ENCODE assay signal across 14 cellular contexts in the genomic region with DNA sequence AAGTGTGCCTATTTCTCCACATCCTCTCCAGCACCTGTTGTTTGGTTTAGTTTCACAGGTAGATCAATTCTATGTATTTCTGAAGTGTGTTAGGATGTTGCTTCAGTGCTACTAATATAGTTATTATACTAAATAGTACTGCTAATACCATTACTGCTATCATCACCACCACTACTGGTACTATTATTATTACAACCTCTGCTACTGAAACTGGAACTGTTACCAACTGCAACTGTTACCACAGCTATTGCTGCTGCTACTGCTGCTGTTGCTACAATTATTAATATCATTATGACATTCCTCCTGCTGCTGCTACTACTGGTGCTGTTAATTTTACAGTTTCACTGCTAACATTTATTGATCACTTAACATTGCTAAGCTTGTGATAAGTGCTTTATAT. TPM values are rescaled to one million over a fixed set of nuclear protein-coding genes. Genes with fewer than 3 reads are reported as not detected.
DNase-seq lines count a peak whose midpoint lies in the region; ATAC-seq lines count a peak whose summit lies in the region.
"Had no signal": no experiment of that assay in that cellular context is flagged by ENCODE, and none has a peak within 500 bp of the region (broad histone marks: within the 10 kb centered on the region; RNA-seq: fewer than 3 reads in every experiment).

No MANE protein-coding gene starts in this region.

- DNase-seq in naive thymus-derived CD8-positive, alpha-beta T cell = no peak
- DNase-seq in activated T-cell treated with anti-CD3 and anti-CD28 coated beads, Interleukin-2, amount 50 U/mL, for 1 hour = no peak
- no peak for DNase-seq in cerebellum (ENCODE audit: low spot score)
- no peak for DNase-seq in SW480 (ENCODE audit: low spot score)
- DNase-seq: activated CD4-positive, alpha-beta memory T cell treated with anti-CD3 and anti-CD28 coated beads for 36 hours; activated naive CD4-positive, alpha-beta T cell treated with anti-CD3 and anti-CD28 coated beads, Interleukin-2, amount 10 ng/mL, durations not matched to agents 7 days and 5 days; BE2C; NCI-H2227 treated with DMSO at 0.1 percent for 48 hours had no signal

- H3K27ac Mint-ChIP-seq in naive thymus-derived CD8-positive, alpha-beta T cell = no peak overlapping the region
- H3K27ac Mint-ChIP-seq: activated CD4-positive, alpha-beta memory T cell treated with anti-CD3 and anti-CD28 coated beads for 36 hours; activated naive CD4-positive, alpha-beta T cell treated with anti-CD3 and anti-CD28 coated beads, Interleukin-2, amount 10 ng/mL, durations not matched to agents 7 days and 5 days had no signal

- no peaks in the 10 kb centered on the region for H3K4me1 Mint-ChIP-seq in naive thymus-derived CD8-positive, alpha-beta T cell
- H3K4me1 Mint-ChIP-seq: activated naive CD4-positive, alpha-beta T cell treated with anti-CD3 and anti-CD28 coated beads, Interleukin-2, amount 10 ng/mL, durations not matched to agents 7 days and 5 days had no signal

- ATAC-seq in GM18517 (IDR thresholded peaks at IDR 0.05; ENCODE audit: unreplicated experiment) (peak; percentile 99), GM19468 (IDR thresholded peaks at IDR 0.05; ENCODE audit: extremely low read depth, unreplicated experiment) (peak; percentile 73), HG02884 (IDR thresholded peaks at IDR 0.05; ENCODE audit: unreplicated experiment) (peak; percentile 99), HG03520 (IDR thresholded peaks at IDR 0.05; ENCODE audit: unreplicated experiment) (peak; percentile 99)
- ATAC-seq in naive thymus-derived CD8-positive, alpha-beta T cell = no peak

- no peaks in the 10 kb centered on the region for H3K36me3 Mint-ChIP-seq in naive thymus-derived CD8-positive, alpha-beta T cell
- H3K36me3 Mint-ChIP-seq: activated CD4-positive, alpha-beta memory T cell treated with anti-CD3 and anti-CD28 coated beads for 36 hours; activated naive CD4-positive, alpha-beta T cell treated with anti-CD3 and anti-CD28 coated beads, Interleukin-2, amount 10 ng/mL, durations not matched to agents 7 days and 5 days had no signal

- H3K4me3 Mint-ChIP-seq in naive thymus-derived CD8-positive, alpha-beta T cell = no peak overlapping the region
- H3K4me3 Mint-ChIP-seq: activated CD4-positive, alpha-beta memory T cell treated with anti-CD3 and anti-CD28 coated beads for 36 hours; activated naive CD4-positive, alpha-beta T cell treated with anti-CD3 and anti-CD28 coated beads, Interleukin-2, amount 10 ng/mL, durations not matched to agents 7 days and 5 days had no signal

- peaks cover 0 to 2% (median 0%) of the 10 kb centered on the region in 9 donors for H3K9me3 Mint-ChIP-seq in naive thymus-derived CD8-positive, alpha-beta T cell
- H3K9me3 Mint-ChIP-seq: activated CD4-positive, alpha-beta memory T cell treated with anti-CD3 and anti-CD28 coated beads for 36 hours; activated naive CD4-positive, alpha-beta T cell treated with anti-CD3 and anti-CD28 coated beads, Interleukin-2, amount 10 ng/mL, durations not matched to agents 7 days and 5 days had no signal

- peaks cover 0 to 1% (median 0%) of the 10 kb centered on the region in 5 donors for H3K27me3 Mint-ChIP-seq in naive thymus-derived CD8-positive, alpha-beta T cell

- POLR2A ChIA-PET in naive thymus-derived CD8-positive, alpha-beta T cell (lab: Charles Lee) = no interaction called here

RNA-seq across cellular contexts. Expression of gene LMOD3, which starts 8.3 kb away (rescaled TPM):
- not detected for total RNA-seq in naive thymus-derived CD8-positive, alpha-beta T cell
- polyA plus RNA-seq in naive thymus-derived CD8-positive, alpha-beta T cell = under 1 TPM in 1 of 3 donors, not detected in 2; 0.06 TPM
- not detected for total RNA-seq in cerebellum
- total RNA-seq: activated CD4-positive, alpha-beta memory T cell treated with anti-CD3 and anti-CD28 coated beads for 36 hours; subcutaneous adipose tissue; T-helper 2 cell treated with Interferon-gamma antibody and Interleukin-4, amounts not matched to agents 100 ng/mL and 5 ng/mL, for 36 hours had no signal

RNA-seq across cellular contexts. Expression of gene ARL6IP5, which starts 46.0 kb away (rescaled TPM):
- 100 to 1,000 TPM; 109 to 111 TPM for total RNA-seq in naive thymus-derived CD8-positive, alpha-beta T cell
- 100 to 1,000 TPM; 315 to 450 (median 375) TPM for polyA plus RNA-seq in naive thymus-derived CD8-positive, alpha-beta T cell
- total RNA-seq in cerebellum = 43.7 TPM

RNA-seq across cellular contexts. Expression of gene UBA3, which starts 50.5 kb away (rescaled TPM):
- 10 to 100 TPM; 71.8 to 80.1 TPM for total RNA-seq in naive thymus-derived CD8-positive, alpha-beta T cell
- 10 to 100 TPM; 35.1 to 49.1 (median 45.5) TPM for polyA plus RNA-seq in naive thymus-derived CD8-positive, alpha-beta T cell
- total RNA-seq in cerebellum = 82.3 TPM

Comparison
In these comparisons a context has a peak if more than half of its experiments do, and no peak if none do; other contexts are left out.
1. ATAC-seq: peak in GM18517 (single experiment), GM19468 (single experiment), HG02884 (single experiment) and HG03520 (single experiment); none in naive thymus-derived CD8-positive, alpha-beta T cell (0 of 2).